ENCODE assay signal across 24 cellular contexts in genomic region chr4:7399433-7400234, GRCh38. TPM values are rescaled to one million over a fixed set of nuclear protein-coding genes. Genes with fewer than 3 reads are reported as not detected.
"Had no signal": no experiment of that assay in that cellular context is flagged by ENCODE, and none has a peak within 500 bp of the region (broad histone marks: within the 10 kb centered on the region; RNA-seq: fewer than 3 reads in every experiment).

No MANE protein-coding gene starts in this region.

- H3K27ac Mint-ChIP-seq: activated CD4-positive, alpha-beta T cell treated with anti-CD3 and anti-CD28 coated beads, Interleukin-2, amount 10 ng/mL, durations not matched to agents 24 days and 14 days; activated CD8-positive, alpha-beta T cell treated with anti-CD3 and anti-CD28 coated beads, Interleukin-2, amount 10 ng/mL, durations not matched to agents 7 days and 5 days; activated naive CD4-positive, alpha-beta T cell treated with anti-CD3 and anti-CD28 coated beads, Interleukin-2, amount 10 ng/mL, durations not matched to agents 7 days and 5 days; stimulated activated naive B cell treated with anti-CD40 and anti-IgM and Interleukin-4, amounts not matched to agents 10 μg/mL and 1 μg/mL and 100 μg/mL, for 72 hours had no signal

- ATAC-seq: activated CD8-positive, alpha-beta T cell treated with anti-CD3 and anti-CD28 coated beads, Interleukin-2, amount 10 ng/mL, durations not matched to agents 7 days and 5 days; left lung; stimulated activated naive B cell treated with anti-CD40 and anti-IgM and Interleukin-4, amounts not matched to agents 10 μg/mL and 1 μg/mL and 100 μg/mL, for 72 hours; T-cell had no signal

- H3K27ac ChIP-seq: brain microvascular endothelial cell, left lung, SK-N-MC, tibial nerve, uterus had no signal

- H3K36me3 Mint-ChIP-seq: activated naive CD4-positive, alpha-beta T cell treated with anti-CD3 and anti-CD28 coated beads, Interleukin-2, amount 10 ng/mL, durations not matched to agents 7 days and 5 days; stimulated activated naive B cell treated with anti-CD40 and anti-IgM and Interleukin-4, amounts not matched to agents 10 μg/mL and 1 μg/mL and 100 μg/mL, for 72 hours; T-cell had no signal

- H3K4me1 ChIP-seq: left lung, uterus had no signal

- H3K36me3 ChIP-seq: brain microvascular endothelial cell, left lung, tibial nerve, uterus had no signal

- H3K27me3 ChIP-seq: tibial nerve, uterus had no signal

- FAIRE-seq: frontal cortex, keratinocyte had no signal

- DNase-seq: activated CD4-positive, alpha-beta T cell treated with anti-CD3 and anti-CD28 coated beads, Interleukin-2, amount 10 ng/mL, durations not matched to agents 24 days and 14 days; activated CD4-positive, CD25-positive, alpha-beta regulatory T cell; activated CD8-positive, alpha-beta memory T cell treated with anti-CD3 and anti-CD28 coated beads, Interleukin-2, amount 50 U/mL, for 4 hours; activated CD8-positive, alpha-beta T cell treated with anti-CD3 and anti-CD28 coated beads, Interleukin-2, amount 10 ng/mL, durations not matched to agents 7 days and 5 days; activated naive CD4-positive, alpha-beta T cell treated with anti-CD3 and anti-CD28 coated beads, Interleukin-2, amount 10 ng/mL, durations not matched to agents 7 days and 5 days; brain microvascular endothelial cell; cortex of kidney; hypothalamus; midbrain; stimulated activated naive B cell treated with anti-CD40 and anti-IgM and Interleukin-4, amounts not matched to agents 10 μg/mL and 1 μg/mL and 100 μg/mL, for 72 hours; T-cell had no signal

- H3K4me3 Mint-ChIP-seq: activated CD4-positive, alpha-beta T cell treated with anti-CD3 and anti-CD28 coated beads, Interleukin-2, amount 10 ng/mL, durations not matched to agents 24 days and 14 days; activated CD8-positive, alpha-beta T cell treated with anti-CD3 and anti-CD28 coated beads, Interleukin-2, amount 10 ng/mL, durations not matched to agents 7 days and 5 days; activated naive CD4-positive, alpha-beta T cell treated with anti-CD3 and anti-CD28 coated beads, Interleukin-2, amount 10 ng/mL, durations not matched to agents 7 days and 5 days; central memory CD8-positive, alpha-beta T cell; stimulated activated naive B cell treated with anti-CD40 and anti-IgM and Interleukin-4, amounts not matched to agents 10 μg/mL and 1 μg/mL and 100 μg/mL, for 72 hours; T-cell had no signal

- H3K9me3 ChIP-seq: left lung, uterus had no signal

- H3K9me3 Mint-ChIP-seq: activated naive CD4-positive, alpha-beta T cell treated with anti-CD3 and anti-CD28 coated beads, Interleukin-2, amount 10 ng/mL, durations not matched to agents 7 days and 5 days had no signal

- H3K4me1 Mint-ChIP-seq: activated CD4-positive, alpha-beta T cell treated with anti-CD3 and anti-CD28 coated beads, Interleukin-2, amount 10 ng/mL, durations not matched to agents 24 days and 14 days; activated naive CD4-positive, alpha-beta T cell treated with anti-CD3 and anti-CD28 coated beads, Interleukin-2, amount 10 ng/mL, durations not matched to agents 7 days and 5 days; central memory CD8-positive, alpha-beta T cell; stimulated activated naive B cell treated with anti-CD40 and anti-IgM and Interleukin-4, amounts not matched to agents 10 μg/mL and 1 μg/mL and 100 μg/mL, for 72 hours; T-cell had no signal

- H3K4me3 ChIP-seq: left lung, SK-N-MC, tibial nerve, uterus had no signal

RNA-seq across cellular contexts. Expression of gene PSAPL1, which starts 35.1 kb away (rescaled TPM):
- total RNA-seq: activated CD4-positive, alpha-beta T cell treated with anti-CD3 and anti-CD28 coated beads, Interleukin-2, amount 10 ng/mL, durations not matched to agents 24 days and 14 days; activated CD8-positive, alpha-beta T cell treated with anti-CD3 and anti-CD28 coated beads, Interleukin-2, amount 10 ng/mL, durations not matched to agents 7 days and 5 days; aorta; frontal cortex; lung microvascular endothelial cell; osteoblast; pulmonary artery endothelial cell; subcutaneous adipose tissue; T-cell; uterus had no signal
- polyA plus RNA-seq: aorta, neural cell had no signal
